ENCODE assay signal across 20 cellular contexts in the genomic region with DNA sequence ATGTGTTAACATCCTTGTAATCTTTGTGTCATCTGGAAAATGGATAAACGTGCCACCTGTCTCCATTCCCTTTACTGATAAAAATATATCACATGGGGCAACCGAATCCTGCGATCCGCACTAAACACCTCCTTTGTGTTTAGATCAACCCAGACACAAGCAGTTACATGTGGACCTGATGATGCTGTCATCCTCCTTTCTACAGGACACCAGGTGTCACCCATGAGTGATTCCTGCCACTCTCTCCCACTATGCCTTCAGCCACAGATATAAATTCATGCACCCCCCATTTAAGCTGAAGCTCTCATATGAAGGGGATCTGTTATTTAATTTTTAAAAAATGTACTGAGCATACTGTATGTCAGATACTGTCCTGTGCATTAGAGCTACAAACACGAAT.
"Had no signal": no experiment of that assay in that cellular context is flagged by ENCODE, and none has a peak within 500 bp of the region (broad histone marks: within the 10 kb centered on the region; RNA-seq: fewer than 3 reads in every experiment).

No MANE protein-coding gene starts in this region.

- DNase-seq: activated CD4-positive, alpha-beta memory T cell treated with anti-CD3 and anti-CD28 coated beads for 36 hours; activated CD4-positive, alpha-beta T cell treated with anti-CD3 and anti-CD28 coated beads, Interleukin-2, amount 10 ng/mL, durations not matched to agents 7 days and 5 days; activated CD4-positive, CD25-positive, alpha-beta regulatory T cell; activated CD8-positive, alpha-beta memory T cell treated with anti-CD3 and anti-CD28 coated beads for 24 hours; activated gamma-delta T cell; activated naive CD4-positive, alpha-beta T cell treated with anti-CD3 and anti-CD28 coated beads, Interleukin-2, amount 10 ng/mL, durations not matched to agents 7 days and 5 days; activated naive CD8-positive, alpha-beta T cell treated with anti-CD3 and anti-CD28 coated beads for 36 hours; activated T-cell treated with anti-CD3 and anti-CD28 coated beads, Interleukin-2, amount 50 U/mL, for 4 hours; brain microvascular endothelial cell; NCI-H1048; NCI-H146; NCI-H187 treated with DMSO at 0.1 percent for 48 hours; NCI-H2081 treated with DMSO at 0.1 percent for 48 hours; NCI-H345; NCI-H510A; NCI-H526 treated with DMSO at 0.1 percent for 48 hours; NCI-H82; SHP77 treated with DMSO at 0.1 percent for 48 hours; T-helper 9 cell had no signal

- ATAC-seq: activated T-cell treated with anti-CD3 and anti-CD28 coated beads, Interleukin-2, amount 50 U/mL, for 4 hours had no signal

- H3K27ac ChIP-seq: brain microvascular endothelial cell, cardiac muscle cell had no signal

- H3K4me3 ChIP-seq: cardiac muscle cell had no signal

- H3K36me3 ChIP-seq: brain microvascular endothelial cell, cardiac muscle cell had no signal

- H3K27me3 ChIP-seq: brain microvascular endothelial cell, cardiac muscle cell had no signal
